8 cellular contexts compared by ENCODE assay signal in the genomic region with DNA sequence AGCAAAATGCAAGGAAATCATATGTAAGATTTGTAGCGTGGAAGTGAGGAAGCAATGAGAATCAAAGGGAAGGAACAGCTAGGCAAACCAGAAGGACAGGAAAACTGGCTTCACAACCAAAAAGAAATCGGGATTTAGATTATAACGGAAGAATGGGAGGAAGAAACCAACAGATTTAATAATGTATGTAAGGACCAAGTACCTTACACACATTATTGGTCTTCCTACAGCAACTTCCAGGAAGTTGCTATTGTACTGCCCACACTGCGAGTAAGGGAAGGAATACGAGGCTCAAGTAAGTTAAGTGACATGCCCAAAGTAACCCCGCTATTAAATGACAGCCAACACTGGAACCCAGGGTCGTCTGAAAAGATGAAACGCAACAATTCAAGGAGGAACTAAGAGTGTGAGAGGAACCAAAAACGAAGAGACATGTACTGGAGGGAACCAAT. TPM values are rescaled to one million over a fixed set of nuclear protein-coding genes. Genes with fewer than 3 reads are reported as not detected.
DNase-seq lines count a peak whose midpoint lies in the region; ATAC-seq, FAIRE-seq and TF ChIP-seq lines count a peak whose summit lies in the region.

No MANE protein-coding gene starts in this region.

- peaks cover 25% of the 10 kb centered on the region for H3K79me2 ChIP-seq in PC-3 (ENCODE audit: low read length)

- in situ Hi-C loops in gastrocnemius medialis (cut with MboI; ENCODE audit: low sequenced_read_pairs in 4 of 4): no loop called here

- no peaks in the 10 kb centered on the region for H4K20me1 ChIP-seq in PC-3 (ENCODE audit: low read length)

- WGBS in esophagus squamous epithelium, 2 donors: 6 to 7% methylated on average over 9 of the region's 9 CpGs

- H3K27me3 ChIP-seq in PC-3 (ENCODE audit: low read length) (no peaks in the 10 kb centered on the region), esophagus squamous epithelium (no peaks in the 10 kb centered on the region), gastrocnemius medialis (no peaks in the 10 kb centered on the region)

- H3K4me1 ChIP-seq in PC-3 (ENCODE audit: insufficient read depth, low read length) (peaks cover 14% of the 10 kb centered on the region), esophagus squamous epithelium (peaks cover 16 to 41% (median 18%) of the 10 kb centered on the region in 3 donors), gastrocnemius medialis (peaks cover 16 to 24% of the 10 kb centered on the region in 2 donors)

- peak overlapping the region; percentile 94 for H3K4me2 ChIP-seq in PC-3 (ENCODE audit: low read length)

- H3K9me2 ChIP-seq in PC-3 (replicated peaks; ENCODE audit: low read length): no peaks in the 10 kb centered on the region

- CTCF ChIA-PET in PC-3 (lab: Charles Lee): no interaction called here

- H2AFZ ChIP-seq in PC-3 (ENCODE audit: low read length): peak overlapping the region; percentile 51

- peak overlapping the region; percentile 88 for H3K9ac ChIP-seq in PC-3 (ENCODE audit: low read length)

- H3K27ac ChIP-seq in PC-3 (ENCODE audit: low read length): peak overlapping the region; percentile 89
- peak overlapping the region; percentile 96 to 99 (median 99) for H3K27ac ChIP-seq in esophagus squamous epithelium
- H3K27ac ChIP-seq in gastrocnemius medialis: peak overlapping the region; percentile 94 to 99 (median 98)

- H3K9me3 ChIP-seq in PC-3 (ENCODE audit: low read length) (no peaks in the 10 kb centered on the region), esophagus squamous epithelium (no peaks in the 10 kb centered on the region), gastrocnemius medialis (no peaks in the 10 kb centered on the region)

- TF ChIP-seq CTCF in PC-3 (conservative IDR thresholded peaks at IDR 0.05; ENCODE audit: low read depth, low read length): no peak
- no peak for TF ChIP-seq CTCF in esophagus squamous epithelium (IDR thresholded peaks at IDR 0.05)
- TF ChIP-seq CTCF in gastrocnemius medialis (IDR thresholded peaks at IDR 0.05 in 4 of 5, conservative IDR thresholded peaks at IDR 0.05 in 1 of 5): no peak

- no peaks in the 10 kb centered on the region for H3F3A ChIP-seq in PC-3 (ENCODE audit: low read length, unreplicated experiment)

- TSS peak; percentile 61 for BruUV-seq in PC-3 (replicated peaks; lab: Mats Ljungman, UMichigan)

- ATAC-seq in PC-3 (peak; percentile 13; the same call in 1 of the 2 replicates), gastrocnemius medialis (no peak), HG03342 (IDR thresholded peaks at IDR 0.05; ENCODE audit: unreplicated experiment) (no peak)

- POLR2A ChIA-PET in PC-3 (lab: Charles Lee; ENCODE audit: unreplicated experiment): no interaction called here

- intact Hi-C loops in PC-3 (cut with micrococcal nuclease): no loop called here
- intact Hi-C loops in esophagus squamous epithelium (cut with DNase I): no loop called here
- intact Hi-C loops in gastrocnemius medialis (cut with DNase I; ENCODE audit: low total_unique reads): no loop called here

- TF ChIP-seq POLR2A in esophagus squamous epithelium (IDR thresholded peaks at IDR 0.05) (no peak), gastrocnemius medialis (IDR thresholded peaks at IDR 0.05) (no peak)

- DNase-seq in GM19239 (ENCODE audit: insufficient read length, low spot score) (no peak), PC-3 (no peak), esophagus squamous epithelium (lab: John Stamatoyannopoulos, UW) (no peak), gastrocnemius medialis (no peak), NCI-H748 (lab: John Stamatoyannopoulos, UW; ENCODE audit: unreplicated experiment) (no peak), NCI-H345 treated with DMSO at 0.1 percent for 48 hours (lab: John Stamatoyannopoulos, UW; ENCODE audit: unreplicated experiment) (no peak)
- no peak for DNase-seq in stimulated activated naive CD4-positive, alpha-beta T cell (lab: John Stamatoyannopoulos, UW)

- FAIRE-seq in GM19239 (lab: Jason Lieb, UNC): peak; percentile 90

- H3K4me3 ChIP-seq in PC-3 (ENCODE audit: low read length): peak overlapping the region; percentile 86
- peak overlapping the region; percentile 46 to 81 (median 72) for H3K4me3 ChIP-seq in esophagus squamous epithelium
- H3K4me3 ChIP-seq in gastrocnemius medialis: peak overlapping the region; percentile 72 to 97 (median 84)

- H3K36me3 ChIP-seq in PC-3 (ENCODE audit: low read depth, low read length) (no peaks in the 10 kb centered on the region; the same call in 1 of the 2 replicates), esophagus squamous epithelium (peaks cover 7 to 42% (median 36%) of the 10 kb centered on the region in 3 donors), gastrocnemius medialis (peaks cover 0 to 43% of the 10 kb centered on the region in 2 donors)

RNA-seq across cellular contexts. Expression of gene TXN2, which starts 0.5 kb away (rescaled TPM):
- total RNA-seq in PC-3 (2014; rRNA removed) (49.6 and 52.5 TPM in 2 replicates), esophagus squamous epithelium (10 to 100 TPM; 58.4 to 88.4 (median 72.3) TPM), gastrocnemius medialis (100 to 1,000 TPM in 1 of 4 donors, 10 to 100 TPM in 3; 64.9 to 122 (median 86.0) TPM)

RNA-seq across cellular contexts. Expression of gene FOXRED2, which starts 25.9 kb away (rescaled TPM):
- total RNA-seq in PC-3 (2014; rRNA removed) (5.5 and 6.5 TPM in 2 replicates), esophagus squamous epithelium (10 to 100 TPM in 2 of 4 donors, 1 to 10 TPM in 2; 3.8 to 21.0 (median 7.6) TPM), gastrocnemius medialis (10 to 100 TPM in 1 of 4 donors, 1 to 10 TPM in 3; 2.6 to 13.6 (median 5.1) TPM)

RNA-seq across cellular contexts. Expression of gene EIF3D, which starts 48.0 kb away (rescaled TPM):
- total RNA-seq in PC-3 (2014; rRNA removed): 210 and 247 TPM in 2 replicates
- total RNA-seq in esophagus squamous epithelium: 100 to 1,000 TPM; 250 to 385 (median 268) TPM
- total RNA-seq in gastrocnemius medialis: 100 to 1,000 TPM; 208 to 319 (median 290) TPM
